Comparison of ENCODE assay signal across 8 cellular contexts in genomic region chr1:61157420-61157987, GRCh38.
A peak's percentile ranks its signal among the peaks of the same experiment; 100 is the strongest.
DNase-seq lines count a peak whose midpoint lies in the region; ATAC-seq and TF ChIP-seq lines count a peak whose summit lies in the region.

No MANE protein-coding gene starts in this region.

- 33 to 47% (median 38%) methylated on average over 3 of the region's 3 CpGs for WGBS in psoas muscle, 3 donors

- H3K4me1 ChIP-seq in psoas muscle, result peaks cover 39% of the 10 kb centered on the region

- H3K4me3 ChIP-seq in psoas muscle, result no peak overlapping the region

- intact Hi-C loops in psoas muscle (cut with DNase I), result no loop called here

- no peaks in the 10 kb centered on the region for H3K36me3 ChIP-seq in psoas muscle (ENCODE audit: insufficient read depth in 1 of 2, low read depth in 1 of 2)

- no peaks in the 10 kb centered on the region for H3K27me3 ChIP-seq in psoas muscle (ENCODE audit: insufficient read depth in 3 of 3, low read length in 2 of 3)

- TF ChIP-seq CTCF in psoas muscle (IDR thresholded peaks at IDR 0.05), result no peak

- ATAC-seq in psoas muscle, result peak in 1 of 4 donors; percentile 19
- no peak for ATAC-seq in HG03196 (IDR thresholded peaks at IDR 0.05; ENCODE audit: unreplicated experiment)
- no peak for ATAC-seq in HG02840 (IDR thresholded peaks at IDR 0.05; ENCODE audit: low FRiP score, unreplicated experiment)

- H3K9me3 ChIP-seq in psoas muscle, result no peaks in the 10 kb centered on the region

- peak; percentile 46 for DNase-seq in EL
- peak; percentile 76 for DNase-seq in RPMI7951 (ENCODE audit: low read depth)
- DNase-seq in fibroblast of gingiva (ENCODE audit: low read depth), result peak; percentile 89
- DNase-seq in psoas muscle, result no peak
- no peak for DNase-seq in NCI-H2029 (lab: John Stamatoyannopoulos, UW)
- DNase-seq in cerebellar nuclear complex (lab: John Stamatoyannopoulos, UW), result no peak

- peak overlapping the region; percentile 3 for H3K27ac ChIP-seq in psoas muscle

Comparison
In these comparisons a context has a peak if more than half of its experiments do, and no peak if none do; other contexts are left out.
1. DNase-seq: peak in EL (single experiment), RPMI7951 (single experiment) and fibroblast of gingiva (single experiment); none in psoas muscle (0 of 2), NCI-H2029 (single experiment) and cerebellar nuclear complex (0 of 2).